15 cellular contexts compared by ENCODE assay signal in genomic region chr7:39969431-39969830, GRCh38. TPM values are rescaled to one million over a fixed set of nuclear protein-coding genes. Genes with fewer than 3 reads are reported as not detected.
A peak's percentile ranks its signal among the peaks of the same experiment; 100 is the strongest.
DNase-seq lines count a peak whose midpoint lies in the region; ATAC-seq and TF ChIP-seq lines count a peak whose summit lies in the region.
"Had no signal": no experiment of that assay in that cellular context is flagged by ENCODE, and none has a peak within 500 bp of the region (broad histone marks: within the 10 kb centered on the region; RNA-seq: fewer than 3 reads in every experiment).

No MANE protein-coding gene starts in this region.

- intact Hi-C loops in natural killer cell (cut with micrococcal nuclease): no loop called here

- H2BK15ac ChIP-seq in neuronal stem cell (ENCODE audit: low read length): no peak overlapping the region

- H3K27me3 ChIP-seq in SU-DHL-6 (ENCODE audit: low read length) (no peaks in the 10 kb centered on the region), hepatocyte (no peaks in the 10 kb centered on the region), neuronal stem cell (ENCODE audit: control insufficient read depth in 3 of 3, insufficient read depth in 3 of 3, low read depth in 1 of 3, low read length in 3 of 3) (no peaks in the 10 kb centered on the region)

- no peak for DNase-seq in natural killer cell
- no peak for DNase-seq in natural killer cell treated with Interleukin-12 subunit alpha and Interleukin-12 subunit beta and Interleukin-15 and Interleukin-18, amount 100 ng/mL, for 72 hours (ENCODE audit: low spot score)
- DNase-seq in hepatocyte (ENCODE audit: low spot score): no peak
- no peak for DNase-seq in SIG-M5 treated with dmso at 0.1 percent for 504 hours (lab: John Stamatoyannopoulos, UW; ENCODE audit: unreplicated experiment)
- DNase-seq in neuronal stem cell (ENCODE audit: low spot score): no peak
- DNase-seq: AML-193; dermis blood vessel endothelial cell; DND-41; lower lobe of right lung; stimulated activated CD4-positive, alpha-beta T cell treated with anti-CD3 and anti-CD28 coated beads, Interleukin-12 subunit alpha, Interleukin-12 subunit beta, amount 100 ng/mL, for 4 hours had no signal

- H3K4me3 ChIP-seq in SU-DHL-6 (ENCODE audit: insufficient read depth, low read length, poor library complexity, severe bottlenecking): no peak overlapping the region
- H3K4me3 ChIP-seq in hepatocyte: no peak overlapping the region
- no peak overlapping the region for H3K4me3 ChIP-seq in neuronal stem cell (ENCODE audit: low read length in 2 of 2)
- H3K4me3 ChIP-seq: lower lobe of right lung, SK-N-MC, thoracic aorta had no signal

- peak overlapping the region; percentile 16 to 67 for H3K27ac Mint-ChIP-seq in natural killer cell
- no peak overlapping the region for H3K27ac Mint-ChIP-seq in natural killer cell treated with Interleukin-12 subunit alpha and Interleukin-12 subunit beta and Interleukin-15 and Interleukin-18, amount 100 ng/mL, for 72 hours

- ATAC-seq in natural killer cell: no peak
- ATAC-seq in natural killer cell treated with Interleukin-12 subunit alpha and Interleukin-12 subunit beta and Interleukin-15 and Interleukin-18, amount 100 ng/mL, for 72 hours: no peak
- no peak for ATAC-seq in HG03442 (IDR thresholded peaks at IDR 0.05; ENCODE audit: unreplicated experiment)
- no peak for ATAC-seq in HG03135 (IDR thresholded peaks at IDR 0.05; ENCODE audit: unreplicated experiment)
- ATAC-seq: lower lobe of right lung had no signal

- no peak overlapping the region for H2BK5ac ChIP-seq in neuronal stem cell (ENCODE audit: low read length)

- H3K79me2 ChIP-seq in SU-DHL-6 (ENCODE audit: insufficient read depth, low read length): peaks cover 91% of the 10 kb centered on the region
- peaks cover 95% of the 10 kb centered on the region for H3K79me2 ChIP-seq in hepatocyte

- H3K9ac ChIP-seq in SU-DHL-6 (ENCODE audit: low read length): no peak overlapping the region
- H3K9ac ChIP-seq in neuronal stem cell (ENCODE audit: low read depth, low read length, poor library complexity): no peak overlapping the region

- H4K20me1 ChIP-seq in SU-DHL-6 (ENCODE audit: low read depth, low read length) (peaks cover 53% of the 10 kb centered on the region), hepatocyte (ENCODE audit: insufficient read depth, poor library complexity, severe bottlenecking) (peaks cover 81% of the 10 kb centered on the region)

- whole genome bisulfite sequencing in hepatocyte (ENCODE audit: low lambda C conversion rate, missing lambda C conversion rate): 88% methylated on average over 1 of the region's 1 CpG
- no CpG with 5 or more reads among the region's 1 CpG for WGBS in neuronal stem cell (ENCODE audit: extremely low coverage in 2 of 2, insufficient read length in 2 of 2, insufficient replicate concordance in 1 of 2), 2 donors

- H2AFZ ChIP-seq in SU-DHL-6 (ENCODE audit: low read depth, low read length, severe bottlenecking) (no peak overlapping the region), hepatocyte (no peak overlapping the region), neuronal stem cell (ENCODE audit: low read length) (no peak overlapping the region)

- peaks cover 92 to 94% of the 10 kb centered on the region in 2 donors for H3K4me1 Mint-ChIP-seq in natural killer cell
- H3K4me1 Mint-ChIP-seq in natural killer cell treated with Interleukin-12 subunit alpha and Interleukin-12 subunit beta and Interleukin-15 and Interleukin-18, amount 100 ng/mL, for 72 hours (ENCODE audit: low read depth in 2 of 2): peaks cover 58 to 79% of the 10 kb centered on the region in 2 donors

- H3K79me1 ChIP-seq in neuronal stem cell (ENCODE audit: low read depth, low read length): peaks cover 8% of the 10 kb centered on the region

- peak overlapping the region; percentile 10 for H3K4me3 Mint-ChIP-seq in natural killer cell
- H3K4me3 Mint-ChIP-seq in natural killer cell treated with Interleukin-12 subunit alpha and Interleukin-12 subunit beta and Interleukin-15 and Interleukin-18, amount 100 ng/mL, for 72 hours: no peak overlapping the region

- H3K27ac ChIP-seq in SU-DHL-6 (ENCODE audit: low read depth, low read length): no peak overlapping the region
- peak overlapping the region; percentile 50 for H3K27ac ChIP-seq in hepatocyte
- no peak overlapping the region for H3K27ac ChIP-seq in neuronal stem cell (replicated peaks; ENCODE audit: low read length)
- H3K27ac ChIP-seq: lower lobe of right lung, SK-N-MC, thoracic aorta had no signal

- H3K9me3 ChIP-seq in SU-DHL-6 (ENCODE audit: insufficient read depth, low read length) (no peaks in the 10 kb centered on the region), hepatocyte (ENCODE audit: low read depth) (no peaks in the 10 kb centered on the region), neuronal stem cell (replicated peaks in 1 of 2; ENCODE audit: control insufficient read depth in 2 of 2, insufficient read depth in 1 of 2, low read depth in 1 of 2, low read length in 2 of 2) (peaks cover 0 to 12% of the 10 kb centered on the region in 2 donors)
- H3K9me3 ChIP-seq: lower lobe of right lung, thoracic aorta had no signal

- H3K4me2 ChIP-seq in SU-DHL-6 (ENCODE audit: low read depth, low read length, poor library complexity, severe bottlenecking) (peak overlapping the region; percentile 24), hepatocyte (no peak overlapping the region), neuronal stem cell (ENCODE audit: insufficient read depth, low read length, poor library complexity, severe bottlenecking) (no peak overlapping the region)

- H3K4me1 ChIP-seq in hepatocyte (ENCODE audit: insufficient read depth): no peaks in the 10 kb centered on the region
- no peaks in the 10 kb centered on the region for H3K4me1 ChIP-seq in neuronal stem cell (ENCODE audit: control insufficient read depth in 2 of 2, insufficient read depth in 1 of 2, low read depth in 1 of 2, low read length in 2 of 2)

- H3K9me3 Mint-ChIP-seq in natural killer cell: no peaks in the 10 kb centered on the region
- H3K9me3 Mint-ChIP-seq in natural killer cell treated with Interleukin-12 subunit alpha and Interleukin-12 subunit beta and Interleukin-15 and Interleukin-18, amount 100 ng/mL, for 72 hours: peaks cover 3% of the 10 kb centered on the region

- H3K27me3 Mint-ChIP-seq in natural killer cell (ENCODE audit: low read depth in 2 of 2): no peaks in the 10 kb centered on the region
- no peaks in the 10 kb centered on the region for H3K27me3 Mint-ChIP-seq in natural killer cell treated with Interleukin-12 subunit alpha and Interleukin-12 subunit beta and Interleukin-15 and Interleukin-18, amount 100 ng/mL, for 72 hours

- H3K14ac ChIP-seq in neuronal stem cell (ENCODE audit: low read length): no peak overlapping the region

- H3K36me3 Mint-ChIP-seq in natural killer cell: no peaks in the 10 kb centered on the region
- no peaks in the 10 kb centered on the region for H3K36me3 Mint-ChIP-seq in natural killer cell treated with Interleukin-12 subunit alpha and Interleukin-12 subunit beta and Interleukin-15 and Interleukin-18, amount 100 ng/mL, for 72 hours

- no peak overlapping the region for H2BK12ac ChIP-seq in neuronal stem cell (ENCODE audit: low read length)

- no peaks in the 10 kb centered on the region for H3K36me3 ChIP-seq in SU-DHL-6 (ENCODE audit: low read length)
- no peaks in the 10 kb centered on the region for H3K36me3 ChIP-seq in hepatocyte (replicated peaks; ENCODE audit: insufficient read depth, low read depth)
- no peaks in the 10 kb centered on the region for H3K36me3 ChIP-seq in neuronal stem cell (replicated peaks in 1 of 2; ENCODE audit: control insufficient read depth in 2 of 2, insufficient read depth in 2 of 2, low read length in 2 of 2)
- H3K36me3 ChIP-seq: lower lobe of right lung, thoracic aorta had no signal

- H3K9me2 ChIP-seq in SU-DHL-6 (replicated peaks; ENCODE audit: insufficient read depth, low read length) (no peaks in the 10 kb centered on the region), hepatocyte (replicated peaks; ENCODE audit: insufficient read depth) (no peaks in the 10 kb centered on the region)

- H4K8ac ChIP-seq in neuronal stem cell (ENCODE audit: low read depth, low read length): no peak overlapping the region

- H2AK5ac ChIP-seq in neuronal stem cell (ENCODE audit: low read depth, low read length): no peak overlapping the region

- no peak overlapping the region for H4K91ac ChIP-seq in neuronal stem cell (ENCODE audit: low read depth, low read length, poor library complexity)

- no peak overlapping the region for H2BK120ac ChIP-seq in neuronal stem cell (ENCODE audit: low read depth, low read length)

- no peak overlapping the region for H3K4ac ChIP-seq in neuronal stem cell (ENCODE audit: low read length)

- no peak for TF ChIP-seq CTCF in natural killer cell (IDR thresholded peaks at IDR 0.05)
- no peak for TF ChIP-seq CTCF in SU-DHL-6 (IDR thresholded peaks at IDR 0.05; ENCODE audit: insufficient read depth, low read length, poor library complexity, severe bottlenecking)
- no peak for TF ChIP-seq CTCF in hepatocyte (IDR thresholded peaks at IDR 0.05; ENCODE audit: poor library complexity)

- H3F3A ChIP-seq in SU-DHL-6 (ENCODE audit: insufficient read depth): peaks cover 12% of the 10 kb centered on the region

- no peak overlapping the region for H3K18ac ChIP-seq in neuronal stem cell (ENCODE audit: low read length)

- no peak overlapping the region for H3K23ac ChIP-seq in neuronal stem cell (ENCODE audit: low read depth, low read length, poor library complexity)

RNA-seq across cellular contexts. Expression of gene CDK13, which starts 19.4 kb away (rescaled TPM):
- 100 to 1,000 TPM; 149 to 179 (median 163) TPM for total RNA-seq in natural killer cell
- total RNA-seq in natural killer cell treated with Interleukin-12 subunit alpha and Interleukin-12 subunit beta and Interleukin-15 and Interleukin-18, amount 100 ng/mL, for 72 hours: 10 to 100 TPM; 53.4 to 68.9 TPM
- 71.8 and 76.0 TPM in 2 replicates for total RNA-seq in hepatocyte
- 36.1 and 36.7 TPM in 2 replicates for polyA plus RNA-seq in hepatocyte
- polyA plus RNA-seq in neuronal stem cell (2013, experiment 1 of 2): 25.0 TPM
- polyA plus RNA-seq in neuronal stem cell (2013, experiment 2 of 2): 23.9 TPM

Comparison
In these comparisons a context has a peak if more than half of its experiments do, and no peak if none do; other contexts are left out.
1. H3K27ac Mint-ChIP-seq: peak in natural killer cell (2 of 2); none in natural killer cell treated with Interleukin-12 subunit alpha and Interleukin-12 subunit beta and Interleukin-15 and Interleukin-18, amount 100 ng/mL, for 72 hours (0 of 2).